14 cellular contexts compared by ENCODE assay signal in the genomic region with DNA sequence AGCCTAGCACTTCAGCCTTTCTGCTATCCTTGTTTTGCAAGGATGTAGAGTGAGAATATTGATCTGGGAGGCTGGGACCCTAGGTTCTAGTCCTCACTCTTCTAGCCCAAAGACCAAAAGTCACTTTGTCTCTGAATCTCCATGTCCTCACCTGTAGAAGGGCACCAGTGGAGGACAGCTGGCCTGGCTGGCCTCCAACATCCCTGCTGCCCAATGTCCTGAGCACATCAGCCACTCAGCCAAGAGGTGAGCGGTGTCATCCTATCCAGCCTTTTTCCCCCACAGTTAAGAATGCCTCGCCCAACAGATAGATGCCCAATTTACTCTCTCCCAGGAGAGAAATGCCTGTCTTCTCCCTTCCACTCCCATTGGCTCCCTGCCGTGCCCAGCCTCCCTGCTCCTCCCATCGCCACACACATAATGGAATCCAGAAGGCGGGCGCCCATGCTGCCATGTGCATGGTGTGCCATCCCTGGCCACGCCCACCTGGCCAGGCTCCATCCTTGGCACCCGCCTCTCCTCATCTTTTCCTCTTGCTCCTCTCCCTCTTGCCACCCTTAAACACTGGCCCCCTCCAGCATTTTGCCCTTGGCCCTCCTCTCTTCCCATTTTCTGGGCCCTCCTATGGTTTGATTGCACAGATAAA.
"Had no signal": no experiment of that assay in that cellular context is flagged by ENCODE, and none has a peak within 500 bp of the region (broad histone marks: within the 10 kb centered on the region; RNA-seq: fewer than 3 reads in every experiment).

No MANE protein-coding gene starts in this region.

- H3K9me3 ChIP-seq: upper lobe of left lung had no signal

- ATAC-seq: stimulated activated naive CD8-positive, alpha-beta T cell treated with anti-CD3 and anti-CD28 coated beads, Interleukin-15, Interleukin-2, amounts not matched to agents 100 U/mL and 50 U/mL, for 24 hours had no signal

- H3K4me3 ChIP-seq: suprapubic skin, upper lobe of left lung had no signal

- H3K27ac ChIP-seq: brain microvascular endothelial cell, suprapubic skin, upper lobe of left lung had no signal

- DNase-seq: activated CD4-positive, alpha-beta T cell treated with anti-CD3 and anti-CD28 coated beads, Interleukin-2, amount 10 ng/mL, durations not matched to agents 7 days and 5 days; activated CD4-positive, CD25-positive, alpha-beta regulatory T cell; activated CD8-positive, alpha-beta memory T cell treated with anti-CD3 and anti-CD28 coated beads for 24 hours; activated effector memory CD4-positive, alpha-beta T cell treated with Interleukin-2 at 50 U/mL for 16 hours; amygdala; brain microvascular endothelial cell; cerebellar nuclear complex; dermis blood vessel endothelial cell; erythroblast; stimulated activated CD4-positive, alpha-beta T cell treated with anti-CD3 and anti-CD28 coated beads, Interleukin-4, amount 100 ng/mL, for 1 hour; stimulated activated CD8-positive, alpha-beta memory T cell treated with anti-CD3 and anti-CD28 coated beads, Interleukin-4, amount 100 ng/mL, for 48 hours; stimulated activated naive CD8-positive, alpha-beta T cell treated with anti-CD3 and anti-CD28 coated beads, Interleukin-15, Interleukin-2, amounts not matched to agents 100 U/mL and 50 U/mL, for 24 hours; upper lobe of left lung had no signal

- H3K36me3 ChIP-seq: brain microvascular endothelial cell, suprapubic skin, upper lobe of left lung had no signal

- H3K27me3 ChIP-seq: brain microvascular endothelial cell, upper lobe of left lung had no signal
